Comparison of ENCODE assay signal across 8 cellular contexts in the genomic region with DNA sequence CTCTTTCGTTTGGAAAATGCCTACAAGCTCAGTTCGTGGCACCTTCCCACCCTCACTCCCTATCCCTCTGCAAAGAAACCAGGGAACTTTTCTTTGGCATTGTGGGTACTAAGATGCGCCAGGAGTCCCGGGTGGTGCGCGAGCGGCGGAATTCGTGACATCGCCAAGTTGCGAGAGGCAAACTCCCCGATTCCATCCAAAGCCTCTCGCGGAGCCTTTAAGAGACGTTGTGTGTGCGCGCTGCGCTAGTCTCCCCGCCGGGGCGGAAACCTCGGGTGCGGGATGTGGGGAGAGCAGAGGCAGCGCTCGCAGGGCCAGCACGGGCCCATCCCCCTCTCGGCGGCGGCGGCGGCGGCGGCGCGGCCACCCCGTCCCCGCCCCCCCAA. TPM values are rescaled to one million over a fixed set of nuclear protein-coding genes. Genes with fewer than 3 reads are reported as not detected.
DNase-seq lines count a peak whose midpoint lies in the region; ATAC-seq and TF ChIP-seq lines count a peak whose summit lies in the region.

No MANE protein-coding gene starts in this region.

- DNase-seq in Calu3 (no peak), MV-4-11 (lab: John Stamatoyannopoulos, UW) (peak; percentile 40), astrocyte of the cerebellum (ENCODE audit: low read depth) (no peak), HuH-7.5 (ENCODE audit: low spot score) (no peak)
- DNase-seq in stimulated activated effector memory CD8-positive, alpha-beta T cell treated with anti-CD3 and anti-CD28 coated beads, Interleukin-12 subunit alpha, Interleukin-12 subunit beta, amount 100 ng/mL, for 72 hours (ENCODE audit: low spot score in 2 of 2): no peak

- TF ChIP-seq CTCF in Calu3 (IDR thresholded peaks at IDR 0.05; ENCODE audit: unreplicated experiment) (no peak), astrocyte of the cerebellum (IDR thresholded peaks at IDR 0.05; ENCODE audit: low read depth, low read length, missing control alignments) (no peak)

- in situ Hi-C loops in astrocyte of the cerebellum (cut with HindIII; ENCODE audit: low sequenced_read_pairs): loop anchor here (25.0 kb wide), 2 partner anchors 907 to 1668 kb away; no protein-coding TSS in a partner anchor

- peaks cover 95% of the 10 kb centered on the region for H3K27me3 ChIP-seq in iPS-20b (ENCODE audit: insufficient read depth, low read length)

- BruUV-seq in Calu3 (replicated peaks; lab: Mats Ljungman, UMichigan): no TSS peak

- H3K4me3 ChIP-seq in astrocyte of the cerebellum (ENCODE audit: low read depth, low read length): peak overlapping the region; percentile 57
- peak overlapping the region; percentile 62 for H3K4me3 ChIP-seq in iPS-20b (ENCODE audit: low read length)

- no peaks in the 10 kb centered on the region for H3K36me3 ChIP-seq in iPS-20b (ENCODE audit: insufficient read depth, low read depth, low read length)

- CTCF ChIA-PET in Calu3 (lab: Charles Lee): interaction anchor here (0.6 to 5.8 kb wide), 7 partner anchors 9 to 916 kb away, joined by 3 to 121 read pairs (median 5); no protein-coding TSS in a partner anchor

- H3K27ac Mint-ChIP-seq in Calu3 (ENCODE audit: unreplicated experiment): peak overlapping the region; percentile 98
- no peak overlapping the region for H3K27ac Mint-ChIP-seq in stimulated activated effector memory CD8-positive, alpha-beta T cell treated with anti-CD3 and anti-CD28 coated beads, Interleukin-12 subunit alpha, Interleukin-12 subunit beta, amount 100 ng/mL, for 72 hours

- H3K9me3 Mint-ChIP-seq in Calu3 (ENCODE audit: low read depth, unreplicated experiment): no peaks in the 10 kb centered on the region
- no peaks in the 10 kb centered on the region for H3K9me3 Mint-ChIP-seq in stimulated activated effector memory CD8-positive, alpha-beta T cell treated with anti-CD3 and anti-CD28 coated beads, Interleukin-12 subunit alpha, Interleukin-12 subunit beta, amount 100 ng/mL, for 72 hours

- H3K36me3 Mint-ChIP-seq in Calu3 (ENCODE audit: insufficient read depth, unreplicated experiment): peaks cover 100% of the 10 kb centered on the region
- peaks cover 16% of the 10 kb centered on the region for H3K36me3 Mint-ChIP-seq in stimulated activated effector memory CD8-positive, alpha-beta T cell treated with anti-CD3 and anti-CD28 coated beads, Interleukin-12 subunit alpha, Interleukin-12 subunit beta, amount 100 ng/mL, for 72 hours

- no peaks in the 10 kb centered on the region; the same call in 1 of the 2 replicates for H3K9me3 ChIP-seq in iPS-20b (ENCODE audit: insufficient read depth, low read depth, low read length)

- peaks cover 24% of the 10 kb centered on the region for H3K4me1 Mint-ChIP-seq in Calu3 (ENCODE audit: low read depth, unreplicated experiment)
- peaks cover 33% of the 10 kb centered on the region for H3K4me1 Mint-ChIP-seq in stimulated activated effector memory CD8-positive, alpha-beta T cell treated with anti-CD3 and anti-CD28 coated beads, Interleukin-12 subunit alpha, Interleukin-12 subunit beta, amount 100 ng/mL, for 72 hours

- no peak overlapping the region for H3K9ac ChIP-seq in iPS-20b (ENCODE audit: low read depth, low read length)

- intact Hi-C loops in Calu3 (cut with micrococcal nuclease; ENCODE audit: unreplicated experiment): no loop called here

- no peak overlapping the region for H3K27ac ChIP-seq in iPS-20b (ENCODE audit: low read length)

- H3K4me3 Mint-ChIP-seq in Calu3 (ENCODE audit: low read depth, unreplicated experiment): no peak overlapping the region
- H3K4me3 Mint-ChIP-seq in stimulated activated effector memory CD8-positive, alpha-beta T cell treated with anti-CD3 and anti-CD28 coated beads, Interleukin-12 subunit alpha, Interleukin-12 subunit beta, amount 100 ng/mL, for 72 hours: peak overlapping the region; percentile 72

- H3K27me3 Mint-ChIP-seq in Calu3 (ENCODE audit: unreplicated experiment): no peaks in the 10 kb centered on the region

- peaks cover 22% of the 10 kb centered on the region; the same call in 1 of the 2 replicates for H3K4me1 ChIP-seq in iPS-20b (ENCODE audit: insufficient read depth, low read length)

- peak; percentile 28 for ATAC-seq in GM21447 (IDR thresholded peaks at IDR 0.05; ENCODE audit: unreplicated experiment)
- ATAC-seq in stimulated activated effector memory CD8-positive, alpha-beta T cell treated with anti-CD3 and anti-CD28 coated beads, Interleukin-12 subunit alpha, Interleukin-12 subunit beta, amount 100 ng/mL, for 72 hours: peak; percentile 43
- ATAC-seq in HG03469 (IDR thresholded peaks at IDR 0.05; ENCODE audit: unreplicated experiment): no peak

RNA-seq across cellular contexts. Expression of gene NR2F2, which starts 0.4 kb away (rescaled TPM):
- 158 and 167 TPM in 2 replicates for total RNA-seq in Calu3 (2022)
